1 cellular context compared by ENCODE assay signal in genomic region chr17:8056976-8057625, GRCh38.
TF ChIP-seq lines count a peak whose summit lies in the region.

No MANE protein-coding gene starts in this region.

TF ChIP-seq in A549, 52 proteins besides CTCF, POLR2A, EP300 and RAD21:
- TF ChIP-seq ZC3H11A (IDR thresholded peaks at IDR 0.05) (no peak), USF2 (IDR thresholded peaks at IDR 0.05) (no peak), HEYL (CRISPR knock-in tag; IDR thresholded peaks at IDR 0.05) (no peak), JUN (IDR thresholded peaks at IDR 0.05) (no peak), KDM1A (IDR thresholded peaks at IDR 0.05; ENCODE audit: low read depth) (no peak), CHD4 (IDR thresholded peaks at IDR 0.05; ENCODE audit: borderline replicate concordance) (no peak), MAFK (IDR thresholded peaks at IDR 0.05; ENCODE audit: partially characterized antibody) (no peak)
